ENCODE assay signal across 30 cellular contexts in the genomic region with DNA sequence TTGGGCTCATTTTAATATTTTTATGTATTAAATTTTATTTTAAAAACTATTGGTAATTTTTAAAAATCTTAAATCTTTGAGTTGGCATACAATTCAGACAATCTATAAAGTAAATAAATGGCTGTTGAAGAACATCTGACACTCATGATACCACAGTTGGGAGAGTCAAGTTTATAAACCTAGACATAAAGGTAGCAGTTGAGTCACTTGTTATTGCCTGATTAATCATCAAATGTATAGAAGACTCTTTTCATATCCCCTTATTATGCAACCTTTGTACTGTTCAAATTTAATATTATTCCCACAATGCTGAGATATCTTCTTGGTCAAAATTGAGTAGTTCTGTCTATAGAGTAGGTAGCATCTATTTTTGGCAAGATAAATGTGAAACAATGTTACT. TPM values are rescaled to one million over a fixed set of nuclear protein-coding genes. Genes with fewer than 3 reads are reported as not detected.
DNase-seq lines count a peak whose midpoint lies in the region; ATAC-seq, FAIRE-seq and TF ChIP-seq lines count a peak whose summit lies in the region.
"Had no signal": no experiment of that assay in that cellular context is flagged by ENCODE, and none has a peak within 500 bp of the region (broad histone marks: within the 10 kb centered on the region; RNA-seq: fewer than 3 reads in every experiment).

No MANE protein-coding gene starts in this region.

- no peak for TF ChIP-seq RAD21 in K562 (CRISPR knock-in tag; conservative IDR thresholded peaks at IDR 0.05 in 1 of 2, IDR thresholded peaks at IDR 0.05 in 1 of 2)

- H3K36me3 ChIP-seq in K562 (ENCODE audit: control insufficient read depth, insufficient read depth, low read length) (no peaks in the 10 kb centered on the region), small intestine (ENCODE audit: control insufficient read depth in 2 of 2, insufficient read depth in 2 of 2, low read length in 2 of 2) (no peaks in the 10 kb centered on the region)
- H3K36me3 ChIP-seq: BLaER1, cardiac muscle cell, gastrocnemius medialis, right atrium auricular region had no signal

- no peak overlapping the region for H3K4me3 Mint-ChIP-seq in activated T-cell treated with anti-CD3 and anti-CD28 coated beads, Interleukin-2, amount 50 U/mL, for 24 hours
- H3K4me3 Mint-ChIP-seq: activated CD4-positive, alpha-beta T cell treated with anti-CD3 and anti-CD28 coated beads for 36 hours; H9 had no signal

- no peak for TF ChIP-seq CTCF in K562 (IDR thresholded peaks at IDR 0.05 in 2 of 3, conservative IDR thresholded peaks at IDR 0.05 in 1 of 3; ENCODE audit: insufficient read depth in 2 of 3, low read depth in 1 of 3, low read length in 3 of 3)

- TF ChIP-seq POLR2A in K562 (conservative IDR thresholded peaks at IDR 0.05), result no peak

- ATAC-seq in K562 (no peak), GM21526 (IDR thresholded peaks at IDR 0.05; ENCODE audit: low FRiP score, unreplicated experiment) (no peak), left ventricle myocardium superior (no peak)
- ATAC-seq: activated CD4-positive, alpha-beta T cell treated with anti-CD3 and anti-CD28 coated beads for 36 hours; gastrocnemius medialis had no signal

- peak overlapping the region; percentile 61; the same call in 1 of the 2 replicates for H2AFZ ChIP-seq in K562 (ENCODE audit: low read depth, low read length)

- H3K27me3 Mint-ChIP-seq in activated T-cell treated with anti-CD3 and anti-CD28 coated beads, Interleukin-2, amount 50 U/mL, for 24 hours, result peaks cover 29% of the 10 kb centered on the region

- peaks cover 24% of the 10 kb centered on the region for H3K4me1 Mint-ChIP-seq in activated T-cell treated with anti-CD3 and anti-CD28 coated beads, Interleukin-2, amount 50 U/mL, for 24 hours (ENCODE audit: low read depth)

- H3K4me1 ChIP-seq in K562 (replicated peaks in 1 of 2; ENCODE audit: control insufficient read depth in 2 of 2, insufficient read depth in 2 of 2, low read length in 2 of 2) (peaks cover 0 to 5% of the 10 kb centered on the region in 2 experiments; a peak in 1 of 5 replicates), small intestine (ENCODE audit: control insufficient read depth in 2 of 2, insufficient read depth in 1 of 2, low read depth in 1 of 2, low read length in 1 of 2) (no peaks in the 10 kb centered on the region)
- H3K4me1 ChIP-seq: gastrocnemius medialis had no signal

- no peaks in the 10 kb centered on the region for H3K36me3 Mint-ChIP-seq in activated T-cell treated with anti-CD3 and anti-CD28 coated beads, Interleukin-2, amount 50 U/mL, for 24 hours (ENCODE audit: low read depth)

- no peak overlapping the region for H3K27ac ChIP-seq in K562 (ENCODE audit: extremely low read depth, low read depth, low read length)
- H3K27ac ChIP-seq in small intestine (ENCODE audit: low read depth in 1 of 2, low read length in 1 of 2), result no peak overlapping the region
- H3K27ac ChIP-seq: BLaER1, cardiac muscle cell, gastrocnemius medialis, right atrium auricular region had no signal

- no peaks in the 10 kb centered on the region for H3K9me3 ChIP-seq in K562 (replicated peaks; ENCODE audit: control insufficient read depth, insufficient read depth, low read depth, low read length)
- no peaks in the 10 kb centered on the region for H3K9me3 ChIP-seq in small intestine (ENCODE audit: control insufficient read depth, low read depth)
- H3K9me3 ChIP-seq: gastrocnemius medialis, right atrium auricular region had no signal

- no peak overlapping the region for H3K9ac ChIP-seq in K562 (ENCODE audit: insufficient read depth in 1 of 2, low read depth in 2 of 2, low read length in 2 of 2)
- H3K9ac ChIP-seq: BLaER1 had no signal

- no peaks in the 10 kb centered on the region for H3K27me3 ChIP-seq in K562 (ENCODE audit: control insufficient read depth in 2 of 2, insufficient read depth in 2 of 2, low read length in 2 of 2)
- peaks cover 5 to 9% of the 10 kb centered on the region in 2 donors for H3K27me3 ChIP-seq in small intestine (ENCODE audit: control insufficient read depth in 2 of 2, insufficient read depth in 2 of 2, low read length in 2 of 2)
- H3K27me3 ChIP-seq: BLaER1, cardiac muscle cell, right atrium auricular region had no signal

- H3K4me3 ChIP-seq in K562, result no peak overlapping the region
- no peak overlapping the region for H3K4me3 ChIP-seq in small intestine (ENCODE audit: low read depth in 1 of 2, low read length in 2 of 2)
- H3K4me3 ChIP-seq: BLaER1, cardiac muscle cell, gastrocnemius medialis, lung, right atrium auricular region had no signal

- no peak for TF ChIP-seq EP300 in K562 (IDR thresholded peaks at IDR 0.05; ENCODE audit: low read length)

- no peak for FAIRE-seq in K562 (lab: Jason Lieb, UNC)
- FAIRE-seq in small intestine (lab: Jason Lieb, UNC), result no peak
- FAIRE-seq: GM12891, islet of Langerhans had no signal

- no peaks in the 10 kb centered on the region for H3K79me2 ChIP-seq in K562 (ENCODE audit: control insufficient read depth, insufficient read depth, low read length)

- no TSS peak for BruUV-seq in K562 (replicated peaks; lab: Mats Ljungman, UMichigan)

- H3K27ac Mint-ChIP-seq in activated T-cell treated with anti-CD3 and anti-CD28 coated beads, Interleukin-2, amount 50 U/mL, for 24 hours, result peak overlapping the region; percentile 69
- H3K27ac Mint-ChIP-seq: H9 had no signal

- POLR2A ChIA-PET in K562 (lab: Yijun Ruan, JAX), result interaction anchor here (0.9 to 1.6 kb wide), 2 partner anchors 9 to 15 kb away, joined by 3 to 6 read pairs; no protein-coding TSS in a partner anchor

- in situ Hi-C loops in K562 (cut with MboI), result no loop called here

- no peak for DNase-seq in activated T-cell treated with anti-CD3 and anti-CD28 coated beads, Interleukin-2, amount 50 U/mL, for 24 hours
- no peak for DNase-seq in activated T-cell treated with anti-CD3 and anti-CD28 coated beads, Interleukin-2, amount 50 U/mL, for 1 hour
- peak; percentile 35 for DNase-seq in HPDE6-E6E7 (ENCODE audit: extremely low spot score)
- DNase-seq in K562 (ENCODE audit: extremely low read depth in 1 of 4, low spot score in 3 of 4), result no peak
- DNase-seq in small intestine, result peak; percentile 33
- no peak for DNase-seq in islet precursor cell
- DNase-seq in left ventricle myocardium superior, result no peak
- DNase-seq: activated CD4-positive, alpha-beta T cell treated with anti-CD3 and anti-CD28 coated beads for 36 hours; activated naive CD4-positive, alpha-beta T cell; DMS 273 treated with DMSO at 0.1 percent for 48 hours; gastrocnemius medialis; GF-D8; H9; hypothalamus; Kasumi-1; NCI-H1092 treated with DMSO at 0.1 percent for 48 hours; NCI-H510A treated with DMSO at 0.1 percent for 48 hours; substantia nigra had no signal

- no peak overlapping the region for H3K4me2 ChIP-seq in K562 (ENCODE audit: insufficient read depth, low read length)

- intact Hi-C loops in K562 (cut with micrococcal nuclease), result no loop called here
- intact Hi-C loops in left ventricle myocardium superior (cut with micrococcal nuclease), result no loop called here

- CTCF ChIA-PET in K562 (lab: Yijun Ruan, JAX; ENCODE audit: low intra/inter-chr PET ratio), result no interaction called here

- H3K9me1 ChIP-seq in K562 (ENCODE audit: control insufficient read depth, insufficient read depth, low read length), result no peaks in the 10 kb centered on the region

- no peaks in the 10 kb centered on the region for H3K9me3 Mint-ChIP-seq in activated T-cell treated with anti-CD3 and anti-CD28 coated beads, Interleukin-2, amount 50 U/mL, for 24 hours

- H4K20me1 ChIP-seq in K562 (replicated peaks; ENCODE audit: control insufficient read depth, insufficient read depth, low read length), result no peaks in the 10 kb centered on the region
- H4K20me1 ChIP-seq: BLaER1 had no signal

RNA-seq across cellular contexts. Expression of a gene that starts 19.6 kb away (rescaled TPM):
- 0.53 and 1.0 TPM in 2 replicates for total RNA-seq in K562 (2011; cell fraction: chromatin; rRNA removed; ENCODE audit: low replicate concordance)
- total RNA-seq in K562 (2011; cell fraction: nucleolus; rRNA removed), result 1.4 and 2.0 TPM in 2 replicates
- 0.92 and 1.8 TPM in 2 replicates for total RNA-seq in K562 (2011; cell fraction: nucleoplasm; rRNA removed)
- 0.27 and 0.29 TPM in 2 replicates for total RNA-seq in K562 (2014; rRNA removed)
- 0.07 and 0.16 TPM in 2 replicates for total RNA-seq in K562 (2014; rRNA removed; fragmentation: Illumina TruSeq; extraction: Trizol)
- total RNA-seq in K562 (2015; rRNA removed; fragmentation: Illumina TruSeq; extraction: Trizol), result 0.04 TPM in 1 of 2 replicates, not detected in the other
- 0.40 and 0.58 TPM in 2 replicates for total RNA-seq in K562 (2021)
- 0.12 and 0.39 TPM in 2 replicates for polyA plus RNA-seq in K562 (2011; rRNA removed)
- 0.12 and 1.3 TPM in 2 replicates for polyA plus RNA-seq in K562 (2011; cell fraction: cytosol; rRNA removed)
- 0.20 and 1.0 TPM in 2 replicates for polyA plus RNA-seq in K562 (2011; cell fraction: nucleus; rRNA removed)
- 0.11 and 0.31 TPM in 2 replicates for polyA plus RNA-seq in K562 (2012)
- polyA plus RNA-seq in K562 (2014; fragmentation: Illumina TruSeq; extraction: Trizol), result 0.21 and 0.22 TPM in 2 replicates
- under 1 TPM; 0.08 to 0.13 TPM for polyA plus RNA-seq in K562 (2014; fragmentation: Nextera tagmentation; extraction: Ambion mirVana)
- polyA plus RNA-seq in K562 (2014; rRNA removed), result 0.33 and 0.47 TPM in 2 replicates
- 0.18 and 0.39 TPM in 2 replicates for polyA minus RNA-seq in K562 (2011; rRNA and poly(A)+ RNA removed)
- not detected in 2 replicates for polyA minus RNA-seq in K562 (2011; cell fraction: cytosol; rRNA and poly(A)+ RNA removed)
- 0.27 and 0.56 TPM in 2 replicates for polyA minus RNA-seq in K562 (2011; cell fraction: nucleus; rRNA and poly(A)+ RNA removed)
- polyA plus RNA-seq in small intestine, result not detected
- total RNA-seq in left ventricle myocardium superior, result 19.1 TPM
- total RNA-seq: activated CD4-positive, alpha-beta T cell treated with anti-CD3 and anti-CD28 coated beads for 36 hours; dermis microvascular lymphatic vessel endothelial cell; HT1080; lung; osteocyte; RPMI7951; ureter had no signal
- polyA plus RNA-seq: lung had no signal

RNA-seq across cellular contexts. Expression of a gene that starts 55.0 kb away (rescaled TPM):
- 4.6 and 8.1 TPM in 2 replicates for total RNA-seq in K562 (2011; cell fraction: chromatin; rRNA removed; ENCODE audit: low replicate concordance)
- total RNA-seq in K562 (2011; cell fraction: nucleolus; rRNA removed), result 3.2 and 3.3 TPM in 2 replicates
- 6.0 and 6.3 TPM in 2 replicates for total RNA-seq in K562 (2011; cell fraction: nucleoplasm; rRNA removed)
- total RNA-seq in K562 (2014; rRNA removed), result 0.73 and 0.86 TPM in 2 replicates
- 0.65 and 0.83 TPM in 2 replicates for total RNA-seq in K562 (2014; rRNA removed; fragmentation: Illumina TruSeq; extraction: Trizol)
- total RNA-seq in K562 (2015; rRNA removed; fragmentation: Illumina TruSeq; extraction: Trizol), result 0.40 and 0.49 TPM in 2 replicates
- total RNA-seq in K562 (2021), result 0.49 and 1.0 TPM in 2 replicates
- polyA plus RNA-seq in K562 (2011; rRNA removed), result 1.1 and 1.2 TPM in 2 replicates
- polyA plus RNA-seq in K562 (2011; cell fraction: cytosol; rRNA removed), result 0.58 and 0.73 TPM in 2 replicates
- 0.76 and 0.98 TPM in 2 replicates for polyA plus RNA-seq in K562 (2011; cell fraction: nucleus; rRNA removed)
- 0.18 and 0.29 TPM in 2 replicates for polyA plus RNA-seq in K562 (2012)
- 0.64 and 0.72 TPM in 2 replicates for polyA plus RNA-seq in K562 (2014; fragmentation: Illumina TruSeq; extraction: Trizol)
- polyA plus RNA-seq in K562 (2014; fragmentation: Nextera tagmentation; extraction: Ambion mirVana), result under 1 TPM; 0.18 to 0.39 TPM
- 0.59 and 1.2 TPM in 2 replicates for polyA plus RNA-seq in K562 (2014; rRNA removed)
- polyA minus RNA-seq in K562 (2011; rRNA and poly(A)+ RNA removed), result 0.91 and 1.2 TPM in 2 replicates
- polyA minus RNA-seq in K562 (2011; cell fraction: cytosol; rRNA and poly(A)+ RNA removed), result not detected in 2 replicates
- 0.33 and 1.3 TPM in 2 replicates for polyA minus RNA-seq in K562 (2011; cell fraction: nucleus; rRNA and poly(A)+ RNA removed)
- 1 to 10 TPM in 2 of 3 donors, not detected in 1; 2.2 to 6.1 TPM for polyA plus RNA-seq in small intestine
- 58.2 TPM for total RNA-seq in left ventricle myocardium superior

RNA-seq across cellular contexts. Expression of a gene that starts 57.5 kb away (rescaled TPM):
- 224 and 739 TPM in 2 replicates for total RNA-seq in K562 (2011; cell fraction: chromatin; rRNA removed; ENCODE audit: low replicate concordance)
- total RNA-seq in K562 (2011; cell fraction: nucleolus; rRNA removed), result 79.4 and 92.0 TPM in 2 replicates
- 184 and 255 TPM in 2 replicates for total RNA-seq in K562 (2011; cell fraction: nucleoplasm; rRNA removed)
- total RNA-seq in K562 (2014; rRNA removed) (116 and 128 TPM in 2 replicates), K562 (2014; rRNA removed; fragmentation: Illumina TruSeq; extraction: Trizol) (280 and 375 TPM in 2 replicates), K562 (2015; rRNA removed; fragmentation: Illumina TruSeq; extraction: Trizol) (193 and 205 TPM in 2 replicates), K562 (2021) (198 and 199 TPM in 2 replicates), left ventricle myocardium superior (40.4 TPM)
- polyA plus RNA-seq in K562 (2011; rRNA removed) (108 and 140 TPM in 2 replicates), K562 (2014; fragmentation: Illumina TruSeq; extraction: Trizol) (174 and 178 TPM in 2 replicates), K562 (2014; fragmentation: Nextera tagmentation; extraction: Ambion mirVana) (100 to 1,000 TPM; 191 to 322 TPM), K562 (2014; rRNA removed) (97.8 and 140 TPM in 2 replicates), small intestine (10 to 100 TPM; 20.0 to 30.9 (median 27.5) TPM)
- 8.8 and 22.2 TPM in 2 replicates for polyA plus RNA-seq in K562 (2011; cell fraction: cytosol; rRNA removed)
- polyA plus RNA-seq in K562 (2011; cell fraction: nucleus; rRNA removed), result 182 and 207 TPM in 2 replicates
- polyA plus RNA-seq in K562 (2012), result 66.4 and 103 TPM in 2 replicates
- 269 and 309 TPM in 2 replicates for polyA minus RNA-seq in K562 (2011; rRNA and poly(A)+ RNA removed)
- polyA minus RNA-seq in K562 (2011; cell fraction: cytosol; rRNA and poly(A)+ RNA removed), result 56.3 and 70.0 TPM in 2 replicates
- polyA minus RNA-seq in K562 (2011; cell fraction: nucleus; rRNA and poly(A)+ RNA removed), result 193 and 346 TPM in 2 replicates

Comparison
In these comparisons a context has a peak if more than half of its experiments do, and no peak if none do; other contexts are left out.
1. DNase-seq: peak in HPDE6-E6E7 (single experiment) and small intestine (single experiment); none in activated T-cell treated with anti-CD3 and anti-CD28 coated beads, Interleukin-2, amount 50 U/mL, for 24 hours (single experiment), activated T-cell treated with anti-CD3 and anti-CD28 coated beads, Interleukin-2, amount 50 U/mL, for 1 hour (single experiment), K562 (0 of 4), islet precursor cell (single experiment) and left ventricle myocardium superior (single experiment).